Comparison of ENCODE assay signal across 10 cellular contexts in the genomic region with DNA sequence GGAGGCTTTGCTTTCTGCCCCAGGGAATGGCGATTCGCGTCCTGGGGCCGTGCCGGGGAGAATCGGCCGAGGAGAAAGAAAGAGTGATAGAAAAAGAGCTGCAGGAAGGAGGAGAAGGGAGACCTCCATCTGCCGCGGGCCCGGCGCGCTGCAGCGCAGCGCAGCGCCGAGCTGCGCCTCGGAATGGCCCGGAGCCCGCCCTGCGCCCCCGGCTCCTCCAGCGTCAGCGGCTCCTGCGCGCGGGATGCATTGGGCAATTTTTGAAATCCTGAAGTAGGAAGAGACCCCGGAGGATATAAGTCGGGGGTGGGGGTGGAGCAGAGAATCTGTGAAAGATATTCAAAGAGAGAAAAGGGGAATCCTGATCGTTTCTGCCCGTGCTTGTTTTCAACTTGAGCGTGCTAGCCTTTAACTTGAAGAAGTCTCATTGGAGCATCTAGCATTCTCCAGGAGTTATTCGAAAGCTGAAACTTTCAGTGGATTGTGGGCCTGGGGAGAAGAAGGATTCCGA. TPM values are rescaled to one million over a fixed set of nuclear protein-coding genes. Genes with fewer than 3 reads are reported as not detected.
DNase-seq lines count a peak whose midpoint lies in the region; ATAC-seq lines count a peak whose summit lies in the region.
"Had no signal": no experiment of that assay in that cellular context is flagged by ENCODE, and none has a peak within 500 bp of the region (broad histone marks: within the 10 kb centered on the region; RNA-seq: fewer than 3 reads in every experiment).

No MANE protein-coding gene starts in this region.

- H3K27me3 ChIP-seq in naive thymus-derived CD4-positive, alpha-beta T cell (ENCODE audit: control insufficient read depth in 2 of 2, insufficient read depth in 2 of 2, low read length in 2 of 2): no peaks in the 10 kb centered on the region

- H3K4me3 ChIP-seq in naive thymus-derived CD4-positive, alpha-beta T cell (ENCODE audit: low read length): no peak overlapping the region

- ATAC-seq in T-cell (replicated peaks in 1 of 4): no peak
- ATAC-seq in naive thymus-derived CD4-positive, alpha-beta T cell: no peak
- ATAC-seq in GM21529 (IDR thresholded peaks at IDR 0.05; ENCODE audit: unreplicated experiment): no peak

- CTCF ChIA-PET in T-cell (lab: Charles Lee): no interaction called here
- CTCF ChIA-PET in naive thymus-derived CD4-positive, alpha-beta T cell (lab: Charles Lee): no interaction called here

- H3K27ac ChIP-seq in naive thymus-derived CD4-positive, alpha-beta T cell (ENCODE audit: low read depth, low read length): no peak overlapping the region
- H3K27ac ChIP-seq: C4-2B had no signal

- H3K4me1 Mint-ChIP-seq in T-cell: peaks cover 0 to 14% (median 13%) of the 10 kb centered on the region in 3 donors
- H3K4me1 Mint-ChIP-seq in naive thymus-derived CD4-positive, alpha-beta T cell: peaks cover 0 to 13% (median 12%) of the 10 kb centered on the region in 7 donors

- H3K36me3 Mint-ChIP-seq in T-cell: no peaks in the 10 kb centered on the region
- H3K36me3 Mint-ChIP-seq in naive thymus-derived CD4-positive, alpha-beta T cell: no peaks in the 10 kb centered on the region

- intact Hi-C loops in naive thymus-derived CD4-positive, alpha-beta T cell (cut with micrococcal nuclease): no loop called here

- peak overlapping the region in 2 of 3 donors; percentile 17 to 47 for H3K4me3 Mint-ChIP-seq in T-cell
- peak overlapping the region in 6 of 10 donors; percentile 6 to 67 (median 30) for H3K4me3 Mint-ChIP-seq in naive thymus-derived CD4-positive, alpha-beta T cell
- H3K4me3 Mint-ChIP-seq: T-helper 1 cell treated with Interleukin-12 subunit alpha and Interleukin-12 subunit beta and Interleukin-4 antibody, amounts not matched to agents 30 μg/mL and 1 μg/mL, for 36 hours had no signal

- peak overlapping the region in 1 of 2 donors; percentile 57 for H3K27ac Mint-ChIP-seq in T-cell
- H3K27ac Mint-ChIP-seq in naive thymus-derived CD4-positive, alpha-beta T cell: no peak overlapping the region
- H3K27ac Mint-ChIP-seq: T-helper 1 cell treated with Interleukin-12 subunit alpha and Interleukin-12 subunit beta and Interleukin-4 antibody, amounts not matched to agents 30 μg/mL and 1 μg/mL, for 36 hours had no signal

- no peaks in the 10 kb centered on the region for H3K4me1 ChIP-seq in naive thymus-derived CD4-positive, alpha-beta T cell (ENCODE audit: control insufficient read depth in 2 of 2, insufficient read depth in 2 of 2, low read length in 2 of 2)

- POLR2A ChIA-PET in T-cell (lab: Charles Lee): interaction anchor here in 1 of 2 donors (0.7 kb wide), 1 partner anchor 288 kb away, joined by 13 read pairs; no protein-coding TSS in a partner anchor
- POLR2A ChIA-PET in naive thymus-derived CD4-positive, alpha-beta T cell (lab: Charles Lee): no interaction called here

- no peaks in the 10 kb centered on the region for H3K36me3 ChIP-seq in naive thymus-derived CD4-positive, alpha-beta T cell (ENCODE audit: control insufficient read depth in 2 of 3, insufficient read depth in 3 of 3, low read length in 3 of 3)

- DNase-seq in NCI-H510A treated with DMSO at 0.1 percent for 48 hours (lab: John Stamatoyannopoulos, UW) (peak; percentile 29), NCI-H510A (lab: John Stamatoyannopoulos, UW) (no peak), T-cell (no peak), fibroblast of peridontal ligament (ENCODE audit: extremely low read depth) (peak; percentile 53), HPDE6-E6E7 (ENCODE audit: extremely low spot score) (no peak)
- no peak for DNase-seq in naive thymus-derived CD4-positive, alpha-beta T cell
- DNase-seq in central memory CD4-positive, alpha-beta T cell: no peak

- H3K27me3 Mint-ChIP-seq in T-cell: peaks cover 37 to 42% of the 10 kb centered on the region in 2 donors
- peaks cover 42 to 62% (median 50%) of the 10 kb centered on the region in 5 donors for H3K27me3 Mint-ChIP-seq in naive thymus-derived CD4-positive, alpha-beta T cell

- H3K9me3 Mint-ChIP-seq in T-cell: no peaks in the 10 kb centered on the region
- peaks cover 0 to 3% (median 0%) of the 10 kb centered on the region in 11 donors for H3K9me3 Mint-ChIP-seq in naive thymus-derived CD4-positive, alpha-beta T cell
- H3K9me3 Mint-ChIP-seq: T-helper 1 cell treated with Interleukin-12 subunit alpha and Interleukin-12 subunit beta and Interleukin-4 antibody, amounts not matched to agents 30 μg/mL and 1 μg/mL, for 36 hours had no signal

- H3K9me3 ChIP-seq in naive thymus-derived CD4-positive, alpha-beta T cell (ENCODE audit: control insufficient read depth in 2 of 3, low read length in 3 of 3): no peaks in the 10 kb centered on the region

RNA-seq across cellular contexts. Expression of a gene that starts 0.4 kb away (rescaled TPM):
- total RNA-seq in T-cell: under 1 TPM in 3 of 5 donors, not detected in 2; 0.03 to 0.10 (median 0.09) TPM
- under 1 TPM in 1 of 5 experiments, not detected in 4; 0.42 TPM for total RNA-seq in naive thymus-derived CD4-positive, alpha-beta T cell
- not detected for polyA plus RNA-seq in naive thymus-derived CD4-positive, alpha-beta T cell

Comparison
In these comparisons a context has a peak if more than half of its experiments do, and no peak if none do; other contexts are left out.
1. DNase-seq: peak in NCI-H510A treated with DMSO at 0.1 percent for 48 hours (single experiment) and fibroblast of peridontal ligament (single experiment); none in NCI-H510A (single experiment), T-cell (0 of 34), naive thymus-derived CD4-positive, alpha-beta T cell (0 of 9), HPDE6-E6E7 (single experiment) and central memory CD4-positive, alpha-beta T cell (single experiment).